Comparison of ENCODE assay signal across 1 cellular context in the genomic region with DNA sequence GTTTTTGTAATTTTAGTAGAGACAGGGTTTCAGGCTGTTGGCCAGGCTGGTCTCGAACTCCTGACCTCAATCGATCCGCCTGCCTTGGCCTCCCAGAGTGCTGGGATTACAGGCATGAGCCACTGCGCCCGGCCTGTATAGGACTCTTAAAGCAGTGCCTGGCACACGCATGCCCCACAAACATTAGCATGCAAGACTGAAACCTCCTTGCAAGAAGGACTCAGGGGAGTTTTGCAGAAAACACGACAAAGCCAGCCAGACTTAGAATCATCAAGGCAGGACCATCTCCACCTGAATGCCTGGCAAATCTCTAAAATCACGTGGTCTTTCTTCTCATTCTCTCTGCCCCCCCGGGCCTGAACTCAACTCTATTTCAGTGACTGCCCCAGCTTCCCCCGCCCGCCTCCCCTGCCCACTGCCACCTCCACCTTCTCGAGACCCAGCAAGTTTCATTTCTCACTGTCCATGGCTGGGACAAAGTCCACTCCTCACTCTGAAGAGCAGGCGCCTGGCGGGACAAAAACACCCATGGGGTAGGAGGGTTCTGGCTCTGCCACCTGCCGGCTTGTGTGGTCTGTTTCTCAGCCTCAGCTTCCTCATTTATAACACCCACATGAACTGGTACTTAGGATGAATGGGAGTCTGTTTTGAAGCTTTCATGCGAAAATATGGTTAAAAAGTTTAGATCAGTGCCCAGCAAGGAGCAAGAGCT.
TF ChIP-seq lines count a peak whose summit lies in the region.

No MANE protein-coding gene starts in this region.

TF ChIP-seq in GM12878, 131 proteins besides CTCF, POLR2A, EP300 and RAD21 (continued from another document and continues in another):
- TF ChIP-seq, protein P1, sequence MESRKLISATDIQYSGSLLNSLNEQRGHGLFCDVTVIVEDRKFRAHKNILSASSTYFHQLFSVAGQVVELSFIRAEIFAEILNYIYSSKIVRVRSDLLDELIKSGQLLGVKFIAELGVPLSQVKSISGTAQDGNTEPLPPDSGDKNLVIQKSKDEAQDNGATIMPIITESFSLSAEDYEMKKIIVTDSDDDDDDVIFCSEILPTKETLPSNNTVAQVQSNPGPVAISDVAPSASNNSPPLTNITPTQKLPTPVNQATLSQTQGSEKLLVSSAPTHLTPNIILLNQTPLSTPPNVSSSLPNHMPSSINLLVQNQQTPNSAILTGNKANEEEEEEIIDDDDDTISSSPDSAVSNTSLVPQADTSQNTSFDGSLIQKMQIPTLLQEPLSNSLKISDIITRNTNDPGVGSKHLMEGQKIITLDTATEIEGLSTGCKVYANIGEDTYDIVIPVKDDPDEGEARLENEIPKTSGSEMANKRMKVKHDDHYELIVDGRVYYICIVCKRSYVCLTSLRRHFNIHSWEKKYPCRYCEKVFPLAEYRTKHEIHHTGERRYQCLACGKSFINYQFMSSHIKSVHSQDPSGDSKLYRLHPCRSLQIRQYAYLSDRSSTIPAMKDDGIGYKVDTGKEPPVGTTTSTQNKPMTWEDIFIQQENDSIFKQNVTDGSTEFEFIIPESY (IDR thresholded peaks at IDR 0.05), result no peak
- no peak for TF ChIP-seq NR2C1 (IDR thresholded peaks at IDR 0.05)
- no peak for TF ChIP-seq PAX8 (IDR thresholded peaks at IDR 0.05)
- no peak for TF ChIP-seq ZNF384 (IDR thresholded peaks at IDR 0.05; ENCODE audit: borderline replicate concordance, low read depth, low read length)
- TF ChIP-seq FOXM1 (IDR thresholded peaks at IDR 0.05; ENCODE audit: low read depth, low read length), result no peak
- TF ChIP-seq CBX3 (IDR thresholded peaks at IDR 0.05; ENCODE audit: borderline replicate concordance, low read depth), result no peak
- TF ChIP-seq FOS (IDR thresholded peaks at IDR 0.05; ENCODE audit: borderline replicate concordance, extremely low read depth, insufficient read length), result no peak
- TF ChIP-seq, protein P2, sequence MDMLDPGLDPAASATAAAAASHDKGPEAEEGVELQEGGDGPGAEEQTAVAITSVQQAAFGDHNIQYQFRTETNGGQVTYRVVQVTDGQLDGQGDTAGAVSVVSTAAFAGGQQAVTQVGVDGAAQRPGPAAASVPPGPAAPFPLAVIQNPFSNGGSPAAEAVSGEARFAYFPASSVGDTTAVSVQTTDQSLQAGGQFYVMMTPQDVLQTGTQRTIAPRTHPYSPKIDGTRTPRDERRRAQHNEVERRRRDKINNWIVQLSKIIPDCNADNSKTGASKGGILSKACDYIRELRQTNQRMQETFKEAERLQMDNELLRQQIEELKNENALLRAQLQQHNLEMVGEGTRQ (IDR thresholded peaks at IDR 0.05; ENCODE audit: borderline replicate concordance, low read depth, low read length), result no peak; the same call in 1 of the 2 replicates
- TF ChIP-seq, protein P3, sequence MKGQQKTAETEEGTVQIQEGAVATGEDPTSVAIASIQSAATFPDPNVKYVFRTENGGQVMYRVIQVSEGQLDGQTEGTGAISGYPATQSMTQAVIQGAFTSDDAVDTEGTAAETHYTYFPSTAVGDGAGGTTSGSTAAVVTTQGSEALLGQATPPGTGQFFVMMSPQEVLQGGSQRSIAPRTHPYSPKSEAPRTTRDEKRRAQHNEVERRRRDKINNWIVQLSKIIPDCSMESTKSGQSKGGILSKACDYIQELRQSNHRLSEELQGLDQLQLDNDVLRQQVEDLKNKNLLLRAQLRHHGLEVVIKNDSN (IDR thresholded peaks at IDR 0.05; ENCODE audit: borderline replicate concordance, extremely low read length, insufficient read depth, low read depth, low read length), result peak; percentile 5
- TF ChIP-seq POU2F2 (IDR thresholded peaks at IDR 0.05; ENCODE audit: borderline replicate concordance, low read depth, low read length), result no peak
- no peak for TF ChIP-seq SUPT20H (IDR thresholded peaks at IDR 0.05; ENCODE audit: borderline replicate concordance, control insufficient read depth, low read depth, low read length)
- TF ChIP-seq, protein P4, sequence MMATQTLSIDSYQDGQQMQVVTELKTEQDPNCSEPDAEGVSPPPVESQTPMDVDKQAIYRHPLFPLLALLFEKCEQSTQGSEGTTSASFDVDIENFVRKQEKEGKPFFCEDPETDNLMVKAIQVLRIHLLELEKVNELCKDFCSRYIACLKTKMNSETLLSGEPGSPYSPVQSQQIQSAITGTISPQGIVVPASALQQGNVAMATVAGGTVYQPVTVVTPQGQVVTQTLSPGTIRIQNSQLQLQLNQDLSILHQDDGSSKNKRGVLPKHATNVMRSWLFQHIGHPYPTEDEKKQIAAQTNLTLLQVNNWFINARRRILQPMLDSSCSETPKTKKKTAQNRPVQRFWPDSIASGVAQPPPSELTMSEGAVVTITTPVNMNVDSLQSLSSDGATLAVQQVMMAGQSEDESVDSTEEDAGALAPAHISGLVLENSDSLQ (IDR thresholded peaks at IDR 0.05), result no peak
- peak; percentile 9; the same call in 1 of the 2 replicates for TF ChIP-seq BACH1 (IDR thresholded peaks at IDR 0.05; ENCODE audit: borderline replicate concordance)
- no peak for TF ChIP-seq STAT1 (conservative IDR thresholded peaks at IDR 0.05)
- TF ChIP-seq, protein P5, sequence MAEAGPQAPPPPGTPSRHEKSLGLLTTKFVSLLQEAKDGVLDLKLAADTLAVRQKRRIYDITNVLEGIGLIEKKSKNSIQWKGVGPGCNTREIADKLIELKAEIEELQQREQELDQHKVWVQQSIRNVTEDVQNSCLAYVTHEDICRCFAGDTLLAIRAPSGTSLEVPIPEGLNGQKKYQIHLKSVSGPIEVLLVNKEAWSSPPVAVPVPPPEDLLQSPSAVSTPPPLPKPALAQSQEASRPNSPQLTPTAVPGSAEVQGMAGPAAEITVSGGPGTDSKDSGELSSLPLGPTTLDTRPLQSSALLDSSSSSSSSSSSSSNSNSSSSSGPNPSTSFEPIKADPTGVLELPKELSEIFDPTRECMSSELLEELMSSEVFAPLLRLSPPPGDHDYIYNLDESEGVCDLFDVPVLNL (IDR thresholded peaks at IDR 0.05; ENCODE audit: low read depth, low read length), result no peak; the same call in 1 of the 2 replicates
- TF ChIP-seq ZNF217 (IDR thresholded peaks at IDR 0.05), result 0 out of 2 replicates have a peak, but pooled peaks have one; percentile 33
- TF ChIP-seq TCF7 (IDR thresholded peaks at IDR 0.05; ENCODE audit: borderline replicate concordance), result no peak
- TF ChIP-seq, protein P6, sequence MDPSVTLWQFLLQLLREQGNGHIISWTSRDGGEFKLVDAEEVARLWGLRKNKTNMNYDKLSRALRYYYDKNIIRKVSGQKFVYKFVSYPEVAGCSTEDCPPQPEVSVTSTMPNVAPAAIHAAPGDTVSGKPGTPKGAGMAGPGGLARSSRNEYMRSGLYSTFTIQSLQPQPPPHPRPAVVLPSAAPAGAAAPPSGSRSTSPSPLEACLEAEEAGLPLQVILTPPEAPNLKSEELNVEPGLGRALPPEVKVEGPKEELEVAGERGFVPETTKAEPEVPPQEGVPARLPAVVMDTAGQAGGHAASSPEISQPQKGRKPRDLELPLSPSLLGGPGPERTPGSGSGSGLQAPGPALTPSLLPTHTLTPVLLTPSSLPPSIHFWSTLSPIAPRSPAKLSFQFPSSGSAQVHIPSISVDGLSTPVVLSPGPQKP (IDR thresholded peaks at IDR 0.05; ENCODE audit: low read depth, low read length), result no peak
- TF ChIP-seq, protein P7, sequence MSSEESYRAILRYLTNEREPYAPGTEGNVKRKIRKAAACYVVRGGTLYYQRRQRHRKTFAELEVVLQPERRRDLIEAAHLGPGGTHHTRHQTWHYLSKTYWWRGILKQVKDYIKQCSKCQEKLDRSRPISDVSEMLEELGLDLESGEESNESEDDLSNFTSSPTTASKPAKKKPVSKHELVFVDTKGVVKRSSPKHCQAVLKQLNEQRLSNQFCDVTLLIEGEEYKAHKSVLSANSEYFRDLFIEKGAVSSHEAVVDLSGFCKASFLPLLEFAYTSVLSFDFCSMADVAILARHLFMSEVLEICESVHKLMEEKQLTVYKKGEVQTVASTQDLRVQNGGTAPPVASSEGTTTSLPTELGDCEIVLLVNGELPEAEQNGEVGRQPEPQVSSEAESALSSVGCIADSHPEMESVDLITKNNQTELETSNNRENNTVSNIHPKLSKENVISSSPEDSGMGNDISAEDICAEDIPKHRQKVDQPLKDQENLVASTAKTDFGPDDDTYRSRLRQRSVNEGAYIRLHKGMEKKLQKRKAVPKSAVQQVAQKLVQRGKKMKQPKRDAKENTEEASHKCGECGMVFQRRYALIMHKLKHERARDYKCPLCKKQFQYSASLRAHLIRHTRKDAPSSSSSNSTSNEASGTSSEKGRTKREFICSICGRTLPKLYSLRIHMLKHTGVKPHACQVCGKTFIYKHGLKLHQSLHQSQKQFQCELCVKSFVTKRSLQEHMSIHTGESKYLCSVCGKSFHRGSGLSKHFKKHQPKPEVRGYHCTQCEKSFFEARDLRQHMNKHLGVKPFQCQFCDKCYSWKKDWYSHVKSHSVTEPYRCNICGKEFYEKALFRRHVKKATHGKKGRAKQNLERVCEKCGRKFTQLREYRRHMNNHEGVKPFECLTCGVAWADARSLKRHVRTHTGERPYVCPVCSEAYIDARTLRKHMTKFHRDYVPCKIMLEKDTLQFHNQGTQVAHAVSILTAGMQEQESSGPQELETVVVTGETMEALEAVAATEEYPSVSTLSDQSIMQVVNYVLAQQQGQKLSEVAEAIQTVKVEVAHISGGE (CRISPR knock-in tag; IDR thresholded peaks at IDR 0.05), result no peak
- TF ChIP-seq EZH2 (IDR thresholded peaks at IDR 0.05; ENCODE audit: borderline replicate concordance, control insufficient read depth, low read depth, low read length), result no peak
- TF ChIP-seq SMARCA5 (IDR thresholded peaks at IDR 0.05), result 0 out of 2 replicates have a peak, but pooled peaks have one; percentile 11
- TF ChIP-seq, protein P8, sequence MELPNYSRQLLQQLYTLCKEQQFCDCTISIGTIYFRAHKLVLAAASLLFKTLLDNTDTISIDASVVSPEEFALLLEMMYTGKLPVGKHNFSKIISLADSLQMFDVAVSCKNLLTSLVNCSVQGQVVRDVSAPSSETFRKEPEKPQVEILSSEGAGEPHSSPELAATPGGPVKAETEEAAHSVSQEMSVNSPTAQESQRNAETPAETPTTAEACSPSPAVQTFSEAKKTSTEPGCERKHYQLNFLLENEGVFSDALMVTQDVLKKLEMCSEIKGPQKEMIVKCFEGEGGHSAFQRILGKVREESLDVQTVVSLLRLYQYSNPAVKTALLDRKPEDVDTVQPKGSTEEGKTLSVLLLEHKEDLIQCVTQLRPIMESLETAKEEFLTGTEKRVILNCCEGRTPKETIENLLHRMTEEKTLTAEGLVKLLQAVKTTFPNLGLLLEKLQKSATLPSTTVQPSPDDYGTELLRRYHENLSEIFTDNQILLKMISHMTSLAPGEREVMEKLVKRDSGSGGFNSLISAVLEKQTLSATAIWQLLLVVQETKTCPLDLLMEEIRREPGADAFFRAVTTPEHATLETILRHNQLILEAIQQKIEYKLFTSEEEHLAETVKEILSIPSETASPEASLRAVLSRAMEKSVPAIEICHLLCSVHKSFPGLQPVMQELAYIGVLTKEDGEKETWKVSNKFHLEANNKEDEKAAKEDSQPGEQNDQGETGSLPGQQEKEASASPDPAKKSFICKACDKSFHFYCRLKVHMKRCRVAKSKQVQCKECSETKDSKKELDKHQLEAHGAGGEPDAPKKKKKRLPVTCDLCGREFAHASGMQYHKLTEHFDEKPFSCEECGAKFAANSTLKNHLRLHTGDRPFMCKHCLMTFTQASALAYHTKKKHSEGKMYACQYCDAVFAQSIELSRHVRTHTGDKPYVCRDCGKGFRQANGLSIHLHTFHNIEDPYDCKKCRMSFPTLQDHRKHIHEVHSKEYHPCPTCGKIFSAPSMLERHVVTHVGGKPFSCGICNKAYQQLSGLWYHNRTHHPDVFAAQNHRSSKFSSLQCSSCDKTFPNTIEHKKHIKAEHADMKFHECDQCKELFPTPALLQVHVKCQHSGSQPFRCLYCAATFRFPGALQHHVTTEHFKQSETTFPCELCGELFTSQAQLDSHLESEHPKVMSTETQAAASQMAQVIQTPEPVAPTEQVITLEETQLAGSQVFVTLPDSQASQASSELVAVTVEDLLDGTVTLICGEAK (IDR thresholded peaks at IDR 0.05; ENCODE audit: borderline replicate concordance), result no peak
- TF ChIP-seq NR2F1 (conservative IDR thresholded peaks at IDR 0.05), result no peak
- TF ChIP-seq, protein P9, sequence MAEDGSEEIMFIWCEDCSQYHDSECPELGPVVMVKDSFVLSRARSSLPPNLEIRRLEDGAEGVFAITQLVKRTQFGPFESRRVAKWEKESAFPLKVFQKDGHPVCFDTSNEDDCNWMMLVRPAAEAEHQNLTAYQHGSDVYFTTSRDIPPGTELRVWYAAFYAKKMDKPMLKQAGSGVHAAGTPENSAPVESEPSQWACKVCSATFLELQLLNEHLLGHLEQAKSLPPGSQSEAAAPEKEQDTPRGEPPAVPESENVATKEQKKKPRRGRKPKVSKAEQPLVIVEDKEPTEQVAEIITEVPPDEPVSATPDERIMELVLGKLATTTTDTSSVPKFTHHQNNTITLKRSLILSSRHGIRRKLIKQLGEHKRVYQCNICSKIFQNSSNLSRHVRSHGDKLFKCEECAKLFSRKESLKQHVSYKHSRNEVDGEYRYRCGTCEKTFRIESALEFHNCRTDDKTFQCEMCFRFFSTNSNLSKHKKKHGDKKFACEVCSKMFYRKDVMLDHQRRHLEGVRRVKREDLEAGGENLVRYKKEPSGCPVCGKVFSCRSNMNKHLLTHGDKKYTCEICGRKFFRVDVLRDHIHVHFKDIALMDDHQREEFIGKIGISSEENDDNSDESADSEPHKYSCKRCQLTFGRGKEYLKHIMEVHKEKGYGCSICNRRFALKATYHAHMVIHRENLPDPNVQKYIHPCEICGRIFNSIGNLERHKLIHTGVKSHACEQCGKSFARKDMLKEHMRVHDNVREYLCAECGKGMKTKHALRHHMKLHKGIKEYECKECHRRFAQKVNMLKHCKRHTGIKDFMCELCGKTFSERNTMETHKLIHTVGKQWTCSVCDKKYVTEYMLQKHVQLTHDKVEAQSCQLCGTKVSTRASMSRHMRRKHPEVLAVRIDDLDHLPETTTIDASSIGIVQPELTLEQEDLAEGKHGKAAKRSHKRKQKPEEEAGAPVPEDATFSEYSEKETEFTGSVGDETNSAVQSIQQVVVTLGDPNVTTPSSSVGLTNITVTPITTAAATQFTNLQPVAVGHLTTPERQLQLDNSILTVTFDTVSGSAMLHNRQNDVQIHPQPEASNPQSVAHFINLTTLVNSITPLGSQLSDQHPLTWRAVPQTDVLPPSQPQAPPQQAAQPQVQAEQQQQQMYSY (CRISPR knock-in tag; IDR thresholded peaks at IDR 0.05), result no peak
- peak; percentile 65 for TF ChIP-seq NBN (IDR thresholded peaks at IDR 0.05)
- TF ChIP-seq, protein P10, sequence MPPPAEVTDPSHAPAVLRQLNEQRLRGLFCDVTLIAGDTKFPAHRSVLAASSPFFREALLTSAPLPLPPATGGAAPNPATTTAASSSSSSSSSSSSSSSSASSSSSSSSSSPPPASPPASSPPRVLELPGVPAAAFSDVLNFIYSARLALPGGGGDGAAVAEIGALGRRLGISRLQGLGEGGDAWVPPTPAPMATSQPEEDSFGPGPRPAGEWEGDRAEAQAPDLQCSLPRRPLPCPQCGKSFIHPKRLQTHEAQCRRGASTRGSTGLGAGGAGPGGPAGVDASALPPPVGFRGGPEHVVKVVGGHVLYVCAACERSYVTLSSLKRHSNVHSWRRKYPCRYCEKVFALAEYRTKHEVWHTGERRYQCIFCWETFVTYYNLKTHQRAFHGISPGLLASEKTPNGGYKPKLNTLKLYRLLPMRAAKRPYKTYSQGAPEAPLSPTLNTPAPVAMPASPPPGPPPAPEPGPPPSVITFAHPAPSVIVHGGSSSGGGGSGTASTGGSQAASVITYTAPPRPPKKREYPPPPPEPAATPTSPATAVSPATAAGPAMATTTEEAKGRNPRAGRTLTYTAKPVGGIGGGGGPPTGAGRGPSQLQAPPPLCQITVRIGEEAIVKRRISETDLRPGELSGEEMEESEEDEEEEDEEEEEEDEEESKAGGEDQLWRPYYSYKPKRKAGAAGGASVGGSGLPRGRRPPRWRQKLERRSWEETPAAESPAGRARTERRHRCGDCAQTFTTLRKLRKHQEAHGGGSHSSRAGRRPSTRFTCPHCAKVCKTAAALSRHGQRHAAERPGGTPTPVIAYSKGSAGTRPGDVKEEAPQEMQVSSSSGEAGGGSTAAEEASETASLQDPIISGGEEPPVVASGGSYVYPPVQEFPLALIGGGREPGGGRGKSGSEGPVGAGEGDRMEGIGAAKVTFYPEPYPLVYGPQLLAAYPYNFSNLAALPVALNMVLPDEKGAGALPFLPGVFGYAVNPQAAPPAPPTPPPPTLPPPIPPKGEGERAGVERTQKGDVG (CRISPR knock-in tag; IDR thresholded peaks at IDR 0.05), result no peak
